Comparison of ENCODE assay signal across 8 cellular contexts in the genomic region with DNA sequence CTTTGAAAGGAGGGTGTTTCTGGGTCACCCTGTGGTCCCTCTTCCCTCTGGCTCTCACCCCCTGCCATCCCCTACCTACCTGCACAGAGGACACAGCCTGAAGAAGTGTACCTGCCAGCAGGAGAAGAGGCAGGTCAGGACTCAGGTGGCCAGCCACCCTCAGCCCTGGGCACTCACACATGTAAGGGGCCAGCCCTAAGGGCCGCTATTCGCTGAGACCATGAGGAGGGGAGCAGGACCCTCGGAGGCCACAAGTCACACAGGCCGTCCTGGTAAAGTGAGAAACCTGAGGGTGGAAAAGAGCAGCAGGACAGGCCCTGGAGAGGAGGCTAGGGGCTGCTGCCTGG. TPM values are rescaled to one million over a fixed set of nuclear protein-coding genes. Genes with fewer than 3 reads are reported as not detected.
DNase-seq lines count a peak whose midpoint lies in the region; ATAC-seq, FAIRE-seq and TF ChIP-seq lines count a peak whose summit lies in the region.

No MANE protein-coding gene starts in this region.

- H3K9me3 ChIP-seq in cardiac muscle cell (ENCODE audit: low read depth): no peaks in the 10 kb centered on the region
- H3K9me3 ChIP-seq in liver (ENCODE audit: control insufficient read depth in 4 of 4, low read length in 3 of 4): no peaks in the 10 kb centered on the region
- no peaks in the 10 kb centered on the region for H3K9me3 ChIP-seq in upper lobe of left lung

- no peak for FAIRE-seq in D721Med (lab: Jason Lieb, UNC)

- no peak for TF ChIP-seq RAD21 in liver (IDR thresholded peaks at IDR 0.05)

- H3K36me3 Mint-ChIP-seq in activated naive CD8-positive, alpha-beta T cell treated with anti-CD3 and anti-CD28 coated beads for 36 hours: peaks cover 36% of the 10 kb centered on the region

- peaks cover 50% of the 10 kb centered on the region for H3K4me1 Mint-ChIP-seq in activated naive CD8-positive, alpha-beta T cell treated with anti-CD3 and anti-CD28 coated beads for 36 hours

- TF ChIP-seq CTCF in cardiac muscle cell (IDR thresholded peaks at IDR 0.05; ENCODE audit: low read depth, low read length) (no peak), liver (IDR thresholded peaks at IDR 0.05; ENCODE audit: low read depth, low read length, missing input control) (no peak), upper lobe of left lung (IDR thresholded peaks at IDR 0.05) (no peak), D721Med (IDR thresholded peaks at IDR 0.05; ENCODE audit: insufficient read depth, missing control alignments) (no peak)

- H3K27ac ChIP-seq in cardiac muscle cell (peak overlapping the region; percentile 84), liver (ENCODE audit: low read depth in 1 of 2, low read length in 2 of 2) (peak overlapping the region in 1 of 2 donors; percentile 91), upper lobe of left lung (peak overlapping the region; percentile 84 to 96 (median 93))

- H3K27ac Mint-ChIP-seq in activated naive CD8-positive, alpha-beta T cell treated with anti-CD3 and anti-CD28 coated beads for 36 hours: peak overlapping the region; percentile 97

- intact Hi-C loops in Right ventricle myocardium inferior (cut with DNase I): loop anchor here (1.0 to 2.0 kb wide), 2 partner anchors 19 to 49 kb away; a partner anchor contains a TSS

- no peaks in the 10 kb centered on the region for H3K9me3 Mint-ChIP-seq in activated naive CD8-positive, alpha-beta T cell treated with anti-CD3 and anti-CD28 coated beads for 36 hours

- H3K27me3 ChIP-seq in cardiac muscle cell (peaks cover 13% of the 10 kb centered on the region), liver (ENCODE audit: control insufficient read depth in 4 of 4, insufficient read depth in 4 of 4, low read length in 3 of 4) (no peaks in the 10 kb centered on the region), upper lobe of left lung (no peaks in the 10 kb centered on the region)

- TF ChIP-seq POLR2A in upper lobe of left lung (IDR thresholded peaks at IDR 0.05): no peak

- peaks cover 5% of the 10 kb centered on the region for H3K36me3 ChIP-seq in cardiac muscle cell
- H3K36me3 ChIP-seq in liver (ENCODE audit: control insufficient read depth in 4 of 4, insufficient read depth in 3 of 4, low read depth in 1 of 4, low read length in 3 of 4): peaks cover 0 to 3% (median 0%) of the 10 kb centered on the region in 4 donors
- H3K36me3 ChIP-seq in upper lobe of left lung: peaks cover 0 to 20% (median 5%) of the 10 kb centered on the region in 4 donors

- 42% methylated on average over 4 of the region's 4 CpGs for WGBS in liver
- 15 to 26% methylated on average over 4 of the region's 4 CpGs for WGBS in upper lobe of left lung, 2 donors

- H3K27me3 Mint-ChIP-seq in activated naive CD8-positive, alpha-beta T cell treated with anti-CD3 and anti-CD28 coated beads for 36 hours: no peaks in the 10 kb centered on the region

- H3K9ac ChIP-seq in liver (ENCODE audit: low read depth in 1 of 2, low read length in 2 of 2): peak overlapping the region; percentile 4 to 70

- no peak for TF ChIP-seq EP300 in upper lobe of left lung (IDR thresholded peaks at IDR 0.05)

- H3K4me1 ChIP-seq in cardiac muscle cell (ENCODE audit: low read depth) (peaks cover 11% of the 10 kb centered on the region), liver (ENCODE audit: control insufficient read depth in 4 of 4, insufficient read depth in 4 of 4, low read length in 3 of 4) (peaks cover 4 to 22% (median 12%) of the 10 kb centered on the region in 4 donors), upper lobe of left lung (peaks cover 18 to 26% (median 24%) of the 10 kb centered on the region in 4 donors)

- H3K4me3 Mint-ChIP-seq in activated naive CD8-positive, alpha-beta T cell treated with anti-CD3 and anti-CD28 coated beads for 36 hours: peak overlapping the region; percentile 95

- ATAC-seq in Right ventricle myocardium inferior: no peak
- ATAC-seq in upper lobe of left lung (ENCODE audit: low FRiP score in 2 of 2): peak in 1 of 2 donors; percentile 1

- H3K4me3 ChIP-seq in cardiac muscle cell (peak overlapping the region; percentile 47), liver (ENCODE audit: low read depth in 1 of 3, low read length in 3 of 3) (peak overlapping the region; percentile 36 to 90 (median 66)), upper lobe of left lung (peak overlapping the region; percentile 45 to 76 (median 52))

- DNase-seq in cardiac muscle cell (ENCODE audit: low read depth in 1 of 2, low spot score in 1 of 2): no peak
- no peak for DNase-seq in Right ventricle myocardium inferior (ENCODE audit: missing footprints)
- DNase-seq in activated naive CD8-positive, alpha-beta T cell treated with anti-CD3 and anti-CD28 coated beads for 36 hours: no peak
- no peak for DNase-seq in upper lobe of left lung
- no peak for DNase-seq in NCI-H345 (lab: John Stamatoyannopoulos, UW)
- DNase-seq in stimulated activated CD8-positive, alpha-beta memory T cell treated with anti-CD3 and anti-CD28 coated beads, Interleukin-4, amount 100 ng/mL, for 48 hours: no peak
- DNase-seq in D721Med (ENCODE audit: insufficient read length, low spot score): no peak

TF ChIP-seq in liver, 16 proteins besides CTCF, POLR2A, EP300 and RAD21 (continues in another document):
- TF ChIP-seq FOXA1 (IDR thresholded peaks at IDR 0.05): no peak
- no peak for TF ChIP-seq HNF4A (conservative IDR thresholded peaks at IDR 0.05)
- no peak for TF ChIP-seq TAF1 (conservative IDR thresholded peaks at IDR 0.05)
- no peak for TF ChIP-seq NR2F2 (IDR thresholded peaks at IDR 0.05)
- no peak for TF ChIP-seq JUND (IDR thresholded peaks at IDR 0.05)
- no peak for TF ChIP-seq RXRA (IDR thresholded peaks at IDR 0.05)
- TF ChIP-seq, protein P1, sequence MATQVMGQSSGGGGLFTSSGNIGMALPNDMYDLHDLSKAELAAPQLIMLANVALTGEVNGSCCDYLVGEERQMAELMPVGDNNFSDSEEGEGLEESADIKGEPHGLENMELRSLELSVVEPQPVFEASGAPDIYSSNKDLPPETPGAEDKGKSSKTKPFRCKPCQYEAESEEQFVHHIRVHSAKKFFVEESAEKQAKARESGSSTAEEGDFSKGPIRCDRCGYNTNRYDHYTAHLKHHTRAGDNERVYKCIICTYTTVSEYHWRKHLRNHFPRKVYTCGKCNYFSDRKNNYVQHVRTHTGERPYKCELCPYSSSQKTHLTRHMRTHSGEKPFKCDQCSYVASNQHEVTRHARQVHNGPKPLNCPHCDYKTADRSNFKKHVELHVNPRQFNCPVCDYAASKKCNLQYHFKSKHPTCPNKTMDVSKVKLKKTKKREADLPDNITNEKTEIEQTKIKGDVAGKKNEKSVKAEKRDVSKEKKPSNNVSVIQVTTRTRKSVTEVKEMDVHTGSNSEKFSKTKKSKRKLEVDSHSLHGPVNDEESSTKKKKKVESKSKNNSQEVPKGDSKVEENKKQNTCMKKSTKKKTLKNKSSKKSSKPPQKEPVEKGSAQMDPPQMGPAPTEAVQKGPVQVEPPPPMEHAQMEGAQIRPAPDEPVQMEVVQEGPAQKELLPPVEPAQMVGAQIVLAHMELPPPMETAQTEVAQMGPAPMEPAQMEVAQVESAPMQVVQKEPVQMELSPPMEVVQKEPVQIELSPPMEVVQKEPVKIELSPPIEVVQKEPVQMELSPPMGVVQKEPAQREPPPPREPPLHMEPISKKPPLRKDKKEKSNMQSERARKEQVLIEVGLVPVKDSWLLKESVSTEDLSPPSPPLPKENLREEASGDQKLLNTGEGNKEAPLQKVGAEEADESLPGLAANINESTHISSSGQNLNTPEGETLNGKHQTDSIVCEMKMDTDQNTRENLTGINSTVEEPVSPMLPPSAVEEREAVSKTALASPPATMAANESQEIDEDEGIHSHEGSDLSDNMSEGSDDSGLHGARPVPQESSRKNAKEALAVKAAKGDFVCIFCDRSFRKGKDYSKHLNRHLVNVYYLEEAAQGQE (IDR thresholded peaks at IDR 0.05): no peak
- TF ChIP-seq SP1 (IDR thresholded peaks at IDR 0.05): no peak
- TF ChIP-seq, protein P2, sequence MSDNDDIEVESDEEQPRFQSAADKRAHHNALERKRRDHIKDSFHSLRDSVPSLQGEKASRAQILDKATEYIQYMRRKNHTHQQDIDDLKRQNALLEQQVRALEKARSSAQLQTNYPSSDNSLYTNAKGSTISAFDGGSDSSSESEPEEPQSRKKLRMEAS (IDR thresholded peaks at IDR 0.05): no peak
- no peak for TF ChIP-seq GABPA (IDR thresholded peaks at IDR 0.05 in 1 of 2, conservative IDR thresholded peaks at IDR 0.05 in 1 of 2)
- TF ChIP-seq, protein P3, sequence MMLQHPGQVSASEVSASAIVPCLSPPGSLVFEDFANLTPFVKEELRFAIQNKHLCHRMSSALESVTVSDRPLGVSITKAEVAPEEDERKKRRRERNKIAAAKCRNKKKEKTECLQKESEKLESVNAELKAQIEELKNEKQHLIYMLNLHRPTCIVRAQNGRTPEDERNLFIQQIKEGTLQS (IDR thresholded peaks at IDR 0.05): no peak
- no peak for TF ChIP-seq EGR1 (IDR thresholded peaks at IDR 0.05; ENCODE audit: low read depth in 2 of 2)

RNA-seq across cellular contexts. Expression of a gene that starts 1.2 kb away (rescaled TPM):
- total RNA-seq in cardiac muscle cell (101 and 128 TPM in 2 replicates), Right ventricle myocardium inferior (20.8 TPM), liver (10 to 100 TPM in 1 of 2 donors, 1 to 10 TPM in 1; 7.8 to 16.3 TPM), upper lobe of left lung (100 to 1,000 TPM in 1 of 6 donors, 10 to 100 TPM in 5; 25.7 to 248 (median 34.1) TPM)
- polyA plus RNA-seq in cardiac muscle cell (98.9 and 109 TPM in 2 replicates), liver (10 to 100 TPM in 1 of 2 donors, 1 to 10 TPM in 1; 8.1 to 12.7 TPM)
- 10 to 100 TPM; 59.1 to 62.2 TPM for total RNA-seq in activated naive CD8-positive, alpha-beta T cell treated with anti-CD3 and anti-CD28 coated beads for 36 hours

RNA-seq across cellular contexts. Expression of a gene that starts 19.7 kb away (rescaled TPM):
- total RNA-seq in cardiac muscle cell: 66.3 and 72.5 TPM in 2 replicates
- 56.1 and 59.2 TPM in 2 replicates for polyA plus RNA-seq in cardiac muscle cell
- total RNA-seq in Right ventricle myocardium inferior: 40.3 TPM
- 10 to 100 TPM; 46.4 to 48.0 TPM for total RNA-seq in activated naive CD8-positive, alpha-beta T cell treated with anti-CD3 and anti-CD28 coated beads for 36 hours
- total RNA-seq in liver: 10 to 100 TPM; 22.6 to 28.0 TPM
- 10 to 100 TPM in 1 of 2 donors, 1 to 10 TPM in 1; 6.4 to 17.5 TPM for polyA plus RNA-seq in liver
- 10 to 100 TPM; 32.5 to 47.7 (median 45.8) TPM for total RNA-seq in upper lobe of left lung

RNA-seq across cellular contexts. Expression of a gene that starts 32.0 kb away (rescaled TPM):
- total RNA-seq in cardiac muscle cell: 34.8 and 39.7 TPM in 2 replicates
- polyA plus RNA-seq in cardiac muscle cell: 11.0 and 14.1 TPM in 2 replicates
- 22.2 TPM for total RNA-seq in Right ventricle myocardium inferior
- 10 to 100 TPM; 15.9 to 16.8 TPM for total RNA-seq in activated naive CD8-positive, alpha-beta T cell treated with anti-CD3 and anti-CD28 coated beads for 36 hours
- 10 to 100 TPM; 14.3 to 16.4 TPM for total RNA-seq in liver
- 10 to 100 TPM in 1 of 2 donors, 1 to 10 TPM in 1; 1.5 to 10.6 TPM for polyA plus RNA-seq in liver
- total RNA-seq in upper lobe of left lung: 10 to 100 TPM; 18.5 to 35.6 (median 22.5) TPM

RNA-seq across cellular contexts. Expression of a gene that starts 48.3 kb away (rescaled TPM):
- 4.0 and 8.0 TPM in 2 replicates for total RNA-seq in cardiac muscle cell
- 4.8 and 5.8 TPM in 2 replicates for polyA plus RNA-seq in cardiac muscle cell
- total RNA-seq in Right ventricle myocardium inferior: 2.9 TPM
- total RNA-seq in activated naive CD8-positive, alpha-beta T cell treated with anti-CD3 and anti-CD28 coated beads for 36 hours: 1 to 10 TPM; 3.6 to 4.4 TPM
- 10 to 100 TPM in 1 of 2 donors, 1 to 10 TPM in 1; 6.5 to 11.1 TPM for total RNA-seq in liver
- polyA plus RNA-seq in liver: 1 to 10 TPM; 2.6 to 2.9 TPM
- total RNA-seq in upper lobe of left lung: 10 to 100 TPM in 2 of 6 donors, 1 to 10 TPM in 4; 5.6 to 19.9 (median 6.7) TPM
